ENCODE assay signal across 11 cellular contexts in the genomic region with DNA sequence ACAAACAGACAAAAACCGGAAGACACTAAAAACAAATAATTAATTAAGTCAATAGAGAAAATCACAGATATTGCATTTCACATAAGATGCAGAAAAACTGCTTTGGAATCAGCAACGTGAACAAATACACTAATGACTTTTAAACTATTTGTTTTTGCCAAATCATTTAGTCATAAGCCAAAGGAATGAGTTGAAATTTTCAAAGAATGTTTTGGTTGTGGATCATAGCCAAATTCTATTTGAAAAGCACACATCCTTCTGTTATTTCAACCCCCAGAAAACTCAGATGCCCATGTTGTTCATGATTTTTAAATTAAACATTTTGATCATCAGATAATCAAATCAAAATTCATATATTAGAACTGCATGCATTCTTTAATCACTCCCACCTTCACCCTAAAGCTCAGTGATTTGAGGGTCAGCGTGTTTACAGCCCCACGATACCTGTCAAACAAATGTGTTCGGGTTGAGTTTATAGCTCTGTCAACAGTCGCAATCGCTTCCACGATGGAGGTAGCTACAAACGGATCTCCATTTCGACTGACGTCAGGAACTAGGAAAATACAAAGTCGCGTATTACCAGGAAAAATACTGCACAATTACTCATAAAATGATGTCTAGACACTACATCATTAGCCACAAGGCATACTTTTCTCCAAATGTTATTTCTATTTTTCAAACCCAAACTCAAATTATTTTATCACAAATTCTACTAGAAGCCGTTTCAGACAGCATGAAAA.
DNase-seq lines count a peak whose midpoint lies in the region; ATAC-seq and TF ChIP-seq lines count a peak whose summit lies in the region.
"Had no signal": no experiment of that assay in that cellular context is flagged by ENCODE, and none has a peak within 500 bp of the region (broad histone marks: within the 10 kb centered on the region; RNA-seq: fewer than 3 reads in every experiment).

No MANE protein-coding gene starts in this region.

- no peaks in the 10 kb centered on the region for H3K36me3 Mint-ChIP-seq in T-helper 2 cell treated with Interferon-gamma antibody and Interleukin-4, amounts not matched to agents 5 μg/mL and 100 μg/mL, for 36 hours (ENCODE audit: low read depth)
- H3K36me3 Mint-ChIP-seq: naive B cell had no signal

- H3K9me3 Mint-ChIP-seq in T-helper 2 cell treated with Interferon-gamma antibody and Interleukin-4, amounts not matched to agents 5 μg/mL and 100 μg/mL, for 36 hours = no peaks in the 10 kb centered on the region

- H3K4me1 Mint-ChIP-seq in T-helper 2 cell treated with Interferon-gamma antibody and Interleukin-4, amounts not matched to agents 5 μg/mL and 100 μg/mL, for 36 hours (ENCODE audit: low read depth) = no peaks in the 10 kb centered on the region

- H3K4me3 Mint-ChIP-seq in T-helper 2 cell treated with Interferon-gamma antibody and Interleukin-4, amounts not matched to agents 5 μg/mL and 100 μg/mL, for 36 hours = no peak overlapping the region
- H3K4me3 Mint-ChIP-seq: naive B cell had no signal

- ATAC-seq in stimulated activated naive CD8-positive, alpha-beta T cell treated with anti-CD3 and anti-CD28 coated beads, Interleukin-15, Interleukin-2, amounts not matched to agents 100 U/mL and 50 U/mL, for 24 hours = no peak
- ATAC-seq: K562 had no signal

- DNase-seq in AG09309 (ENCODE audit: low read depth) (peak; percentile 65), SJSA1 (ENCODE audit: low read depth in 1 of 2, low spot score in 2 of 2) (peak; percentile 53 to 82), fibroblast of peridontal ligament (ENCODE audit: extremely low read depth) (peak; percentile 91), pulmonary artery endothelial cell (ENCODE audit: low read depth, low spot score) (peak; percentile 43), SIG-M5 treated with dmso at 0.1 percent for 504 hours (lab: John Stamatoyannopoulos, UW; ENCODE audit: unreplicated experiment) (no peak), T-helper 1 cell (no peak)
- no peak for DNase-seq in stimulated activated naive CD8-positive, alpha-beta T cell treated with anti-CD3 and anti-CD28 coated beads, Interleukin-15, Interleukin-2, amounts not matched to agents 100 U/mL and 50 U/mL, for 24 hours
- no peak for DNase-seq in T-helper 2 cell treated with Interferon-gamma antibody and Interleukin-4, amounts not matched to agents 5 μg/mL and 100 μg/mL, for 36 hours (ENCODE audit: low spot score)
- DNase-seq: activated CD4-positive, alpha-beta T cell treated with anti-CD3 and anti-CD28 coated beads, Interleukin-2, amount 50 U/mL, for 4 hours; naive B cell had no signal

- H3K9me3 ChIP-seq in SJSA1 (replicated peaks) = no peaks in the 10 kb centered on the region

- no peaks in the 10 kb centered on the region for H3K27me3 Mint-ChIP-seq in T-helper 2 cell treated with Interferon-gamma antibody and Interleukin-4, amounts not matched to agents 5 μg/mL and 100 μg/mL, for 36 hours (ENCODE audit: low read depth)

- no peak overlapping the region for H3K27ac Mint-ChIP-seq in T-helper 2 cell treated with Interferon-gamma antibody and Interleukin-4, amounts not matched to agents 5 μg/mL and 100 μg/mL, for 36 hours
- H3K27ac Mint-ChIP-seq: naive B cell had no signal

- H3K36me3 ChIP-seq in SJSA1 = peaks cover 71% of the 10 kb centered on the region

- H3K4me1 ChIP-seq in SJSA1 (replicated peaks) = peaks cover 47% of the 10 kb centered on the region

- no peak overlapping the region for H3K4me3 ChIP-seq in AG09309 (ENCODE audit: control insufficient read depth, low read depth, low read length)
- H3K4me3 ChIP-seq in SJSA1 = no peak overlapping the region
- H3K4me3 ChIP-seq: K562 had no signal

- no peaks in the 10 kb centered on the region for H3K27me3 ChIP-seq in SJSA1 (replicated peaks)

- H3K27ac ChIP-seq in SJSA1 = peak overlapping the region; percentile 82

- no peak for TF ChIP-seq CTCF in AG09309 (IDR thresholded peaks at IDR 0.05; ENCODE audit: control insufficient read depth, insufficient read depth, low read depth, low read length, missing control alignments)

Comparison
In these comparisons a context has a peak if more than half of its experiments do, and no peak if none do; other contexts are left out.
1. DNase-seq: peak in AG09309 (single experiment), SJSA1 (2 of 2), fibroblast of peridontal ligament (single experiment) and pulmonary artery endothelial cell (single experiment); none in stimulated activated naive CD8-positive, alpha-beta T cell treated with anti-CD3 and anti-CD28 coated beads, Interleukin-15, Interleukin-2, amounts not matched to agents 100 U/mL and 50 U/mL, for 24 hours (single experiment), T-helper 2 cell treated with Interferon-gamma antibody and Interleukin-4, amounts not matched to agents 5 μg/mL and 100 μg/mL, for 36 hours (single experiment), SIG-M5 treated with dmso at 0.1 percent for 504 hours (single experiment) and T-helper 1 cell (0 of 5).